In the genomic region with DNA sequence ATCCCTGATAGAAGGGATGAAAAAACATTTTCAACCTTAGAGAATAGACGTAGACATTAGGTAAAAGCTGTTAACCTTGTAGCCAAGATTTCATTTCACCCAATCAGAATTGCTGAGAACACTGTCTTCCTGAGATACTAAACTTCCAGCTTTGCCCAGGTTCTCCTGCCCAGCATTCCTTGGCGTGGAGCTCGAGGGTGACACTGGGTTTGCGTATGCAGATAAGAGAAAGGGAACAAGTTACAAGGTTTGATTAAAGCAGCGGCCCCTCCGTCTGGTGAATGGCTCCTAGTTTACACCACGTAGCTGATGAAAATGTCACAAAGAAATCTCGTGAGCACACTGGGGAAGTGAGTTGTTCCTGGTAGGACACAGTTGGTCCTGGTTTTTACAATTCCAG, we compare ENCODE assay signal across 21 cellular contexts.
DNase-seq lines count a peak whose midpoint lies in the region; ATAC-seq and TF ChIP-seq lines count a peak whose summit lies in the region.
"Had no signal": no experiment of that assay in that cellular context is flagged by ENCODE, and none has a peak within 500 bp of the region (broad histone marks: within the 10 kb centered on the region; RNA-seq: fewer than 3 reads in every experiment).

No MANE protein-coding gene starts in this region.

- peaks cover 36% of the 10 kb centered on the region for H3K4me1 Mint-ChIP-seq in stimulated activated memory B cell treated with anti-CD40 and anti-IgM and Interleukin-4, amounts not matched to agents 10 μg/mL and 1 μg/mL and 100 μg/mL, for 72 hours

- no peaks in the 10 kb centered on the region for H3K79me2 ChIP-seq in OCI-LY1 (ENCODE audit: insufficient read depth, low read length)

- peaks cover 29% of the 10 kb centered on the region for H3K36me3 Mint-ChIP-seq in stimulated activated memory B cell treated with anti-CD40 and anti-IgM and Interleukin-4, amounts not matched to agents 10 μg/mL and 1 μg/mL and 100 μg/mL, for 72 hours
- H3K36me3 Mint-ChIP-seq: CD14-positive monocyte had no signal

- no peaks in the 10 kb centered on the region for H3K9me2 ChIP-seq in OCI-LY1 (ENCODE audit: low read depth, low read length)

- no peaks in the 10 kb centered on the region for H3K27me3 Mint-ChIP-seq in stimulated activated memory B cell treated with anti-CD40 and anti-IgM and Interleukin-4, amounts not matched to agents 10 μg/mL and 1 μg/mL and 100 μg/mL, for 72 hours
- H3K27me3 Mint-ChIP-seq: CD4-positive, alpha-beta T cell; CD8-positive, alpha-beta memory T cell had no signal

- WGBS in heart right ventricle, 2 donors, result 55 to 69% methylated on average over 8 of the region's 8 CpGs

- H3K4me3 ChIP-seq in right atrium auricular region, result no peak overlapping the region
- no peak overlapping the region for H3K4me3 ChIP-seq in OCI-LY1 (ENCODE audit: low read depth, low read length, poor library complexity, severe bottlenecking)
- H3K4me3 ChIP-seq in heart right ventricle, result no peak overlapping the region
- H3K4me3 ChIP-seq in H7 (ENCODE audit: insufficient read depth, low read depth, low read length), result no peak overlapping the region
- H3K4me3 ChIP-seq: A549; BLaER1 treated with 17β-estradiol and CSF1 and Interleukin-3, amounts not matched to agents 10 nM and 100 nM had no signal

- no peak overlapping the region for H3K4me2 ChIP-seq in OCI-LY1 (ENCODE audit: low read length)
- H3K4me2 ChIP-seq: A549 had no signal

- H3K9me3 Mint-ChIP-seq in stimulated activated memory B cell treated with anti-CD40 and anti-IgM and Interleukin-4, amounts not matched to agents 10 μg/mL and 1 μg/mL and 100 μg/mL, for 72 hours, result no peaks in the 10 kb centered on the region
- H3K9me3 Mint-ChIP-seq: CD4-positive, alpha-beta T cell; CD8-positive, alpha-beta memory T cell had no signal

- H3F3A ChIP-seq in OCI-LY1 (ENCODE audit: insufficient read depth, low read length), result peaks cover 15% of the 10 kb centered on the region

- intact Hi-C loops in Right ventricle myocardium superior (cut with DNase I), result no loop called here
- intact Hi-C loops in heart right ventricle (cut with DNase I), result loop anchor here in 3 of 10 donors (10.0 kb wide), 2 partner anchors 116 to 256 kb away; no protein-coding TSS in a partner anchor

- no peaks in the 10 kb centered on the region for H3K27me3 ChIP-seq in right atrium auricular region
- H3K27me3 ChIP-seq in OCI-LY1 (ENCODE audit: insufficient read depth, low read length), result no peaks in the 10 kb centered on the region
- no peaks in the 10 kb centered on the region for H3K27me3 ChIP-seq in heart right ventricle
- H3K27me3 ChIP-seq in H7 (ENCODE audit: control insufficient read depth, insufficient read depth, low read length), result no peaks in the 10 kb centered on the region
- H3K27me3 ChIP-seq: BE2C had no signal

- DNase-seq in Right ventricle myocardium superior, result peak; percentile 70
- no peak for DNase-seq in right atrium auricular region (ENCODE audit: low spot score)
- peak in 1 of 2 donors; percentile 48 for DNase-seq in heart right ventricle
- no peak for DNase-seq in H7
- no peak for DNase-seq in stimulated activated naive CD4-positive, alpha-beta T cell treated with Interleukin-2 at 50 U/mL for 16 hours (lab: John Stamatoyannopoulos, UW)
- DNase-seq: 8988T; ACHN; AML-193; BE2C; CD4-positive, alpha-beta T cell; CD8-positive, alpha-beta memory T cell; DMS 273 treated with DMSO at 0.1 percent for 48 hours; DMS79 treated with DMSO at 0.1 percent for 48 hours; GF-D8; GOT3; HCEC 1CT had no signal

- H3K36me3 ChIP-seq in right atrium auricular region (no peaks in the 10 kb centered on the region), OCI-LY1 (ENCODE audit: insufficient read depth, low read length) (no peaks in the 10 kb centered on the region), heart right ventricle (no peaks in the 10 kb centered on the region), H7 (replicated peaks; ENCODE audit: control insufficient read depth, insufficient read depth, low read length) (no peaks in the 10 kb centered on the region)
- H3K36me3 ChIP-seq: BE2C had no signal

- H2AFZ ChIP-seq in OCI-LY1 (ENCODE audit: low read length), result no peak overlapping the region

- peak; percentile 84 for ATAC-seq in Right ventricle myocardium superior (ENCODE audit: poor library complexity)
- ATAC-seq in heart right ventricle, result peak in 6 of 8 donors; percentile 42 to 93 (median 90)
- no peak for ATAC-seq in stimulated activated memory B cell treated with anti-CD40 and anti-IgM and Interleukin-4, amounts not matched to agents 10 μg/mL and 1 μg/mL and 100 μg/mL, for 72 hours
- ATAC-seq: A549 had no signal

- no peak overlapping the region for H3K4me3 Mint-ChIP-seq in stimulated activated memory B cell treated with anti-CD40 and anti-IgM and Interleukin-4, amounts not matched to agents 10 μg/mL and 1 μg/mL and 100 μg/mL, for 72 hours
- H3K4me3 Mint-ChIP-seq: CD14-positive monocyte; CD4-positive, alpha-beta T cell; CD8-positive, alpha-beta memory T cell had no signal

- no peaks in the 10 kb centered on the region for H4K20me1 ChIP-seq in OCI-LY1 (ENCODE audit: insufficient read depth, low read length)

- peak overlapping the region; percentile 98 for H3K27ac Mint-ChIP-seq in stimulated activated memory B cell treated with anti-CD40 and anti-IgM and Interleukin-4, amounts not matched to agents 10 μg/mL and 1 μg/mL and 100 μg/mL, for 72 hours
- H3K27ac Mint-ChIP-seq: CD4-positive, alpha-beta T cell; CD8-positive, alpha-beta memory T cell had no signal

- H3K9me3 ChIP-seq in right atrium auricular region (no peaks in the 10 kb centered on the region), OCI-LY1 (ENCODE audit: low read length) (no peaks in the 10 kb centered on the region), heart right ventricle (no peaks in the 10 kb centered on the region)
- H3K9me3 ChIP-seq: A549; BE2C; BLaER1 treated with 17β-estradiol and CSF1 and Interleukin-3, amounts not matched to agents 10 nM and 100 nM had no signal

- H3K27ac ChIP-seq in right atrium auricular region (no peak overlapping the region), OCI-LY1 (ENCODE audit: low read depth, low read length, poor library complexity, severe bottlenecking) (peak overlapping the region; percentile 99), heart right ventricle (peak overlapping the region in 3 of 10 donors; percentile 10 to 67 (median 66))
- H3K27ac ChIP-seq: A549; BLaER1 treated with 17β-estradiol and CSF1 and Interleukin-3, amounts not matched to agents 10 nM and 100 nM had no signal

- no peaks in the 10 kb centered on the region for H3K4me1 ChIP-seq in right atrium auricular region
- peaks cover 49% of the 10 kb centered on the region for H3K4me1 ChIP-seq in OCI-LY1 (ENCODE audit: insufficient read depth, low read length, severe bottlenecking)
- peaks cover 0 to 8% (median 0%) of the 10 kb centered on the region in 9 donors for H3K4me1 ChIP-seq in heart right ventricle
- H3K4me1 ChIP-seq: A549, BE2C had no signal

- no peak overlapping the region for H3K9ac ChIP-seq in OCI-LY1 (ENCODE audit: low read length)
- H3K9ac ChIP-seq: BLaER1 treated with 17β-estradiol and CSF1 and Interleukin-3, amounts not matched to agents 10 nM and 100 nM had no signal

- TF ChIP-seq CTCF in right atrium auricular region (IDR thresholded peaks at IDR 0.05) (no peak), OCI-LY1 (IDR thresholded peaks at IDR 0.05; ENCODE audit: low read length) (no peak), heart right ventricle (IDR thresholded peaks at IDR 0.05) (no peak)
